In the genomic region with DNA sequence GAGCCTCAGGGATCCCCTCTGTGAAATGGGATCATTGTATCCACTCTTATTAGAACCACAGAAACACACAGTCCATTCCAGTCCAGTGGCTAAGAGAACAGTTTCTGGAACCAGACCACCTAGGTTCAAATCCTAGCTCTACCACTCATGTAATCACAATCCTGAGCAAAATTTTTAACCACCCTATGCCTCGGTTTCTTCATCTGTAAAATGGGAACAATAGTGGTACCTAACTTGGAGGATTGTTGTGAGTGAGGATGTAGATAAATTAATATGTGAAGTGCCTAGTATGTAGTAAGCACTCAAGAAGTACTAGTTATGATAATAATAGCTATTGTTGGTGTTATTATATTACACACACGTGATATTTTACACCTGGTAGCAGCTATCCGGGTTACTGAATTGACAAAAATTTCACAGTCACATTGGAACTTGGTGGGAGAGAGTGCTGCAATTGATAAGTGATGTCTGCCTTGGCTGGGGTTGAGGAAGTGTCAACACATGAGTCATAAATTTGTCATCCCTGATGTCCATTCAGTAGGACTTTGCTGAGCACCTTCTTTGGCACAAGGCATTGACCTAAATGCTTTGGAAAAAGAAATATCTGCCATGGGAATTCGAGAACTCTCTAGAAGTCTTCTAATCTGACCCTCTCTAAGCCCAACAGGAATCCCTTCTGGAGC, we compare ENCODE assay signal across 10 cellular contexts.
A peak's percentile ranks its signal among the peaks of the same experiment; 100 is the strongest.
DNase-seq lines count a peak whose midpoint lies in the region; ATAC-seq, FAIRE-seq and TF ChIP-seq lines count a peak whose summit lies in the region.
"Had no signal": no experiment of that assay in that cellular context is flagged by ENCODE, and none has a peak within 500 bp of the region (broad histone marks: within the 10 kb centered on the region; RNA-seq: fewer than 3 reads in every experiment).

No MANE protein-coding gene starts in this region.

- WGBS in psoas muscle, 3 donors: 53 to 73% (median 57%) methylated on average over 4 of the region's 4 CpGs
- WGBS in neuronal stem cell (ENCODE audit: extremely low coverage in 2 of 2, insufficient read length in 2 of 2, insufficient replicate concordance in 1 of 2), 2 donors: no CpG with 5 or more reads among the region's 4 CpGs

- no peak overlapping the region for H2BK120ac ChIP-seq in neuronal stem cell (ENCODE audit: low read depth, low read length)

- no peak overlapping the region for H3K4ac ChIP-seq in neuronal stem cell (ENCODE audit: low read length)

- H3K27me3 ChIP-seq in psoas muscle (ENCODE audit: insufficient read depth in 3 of 3, low read length in 2 of 3): no peaks in the 10 kb centered on the region
- H3K27me3 ChIP-seq in neuronal stem cell (ENCODE audit: control insufficient read depth in 3 of 3, insufficient read depth in 3 of 3, low read depth in 1 of 3, low read length in 3 of 3): no peaks in the 10 kb centered on the region

- no peak overlapping the region for H3K4me2 ChIP-seq in neuronal stem cell (ENCODE audit: insufficient read depth, low read length, poor library complexity, severe bottlenecking)

- DNase-seq in HFFc6 (peak; percentile 66), RCC 7860 (ENCODE audit: low spot score) (peak; percentile 73), epithelial cell of esophagus (ENCODE audit: low read depth) (peak; percentile 85), psoas muscle (no peak), activated T-cell treated with anti-CD3 and anti-CD28 coated beads for 4 hours (no peak), neuronal stem cell (ENCODE audit: low spot score) (no peak), retina (no peak)
- DNase-seq: NCI-H1436, Right ventricle myocardium superior had no signal

- H3K18ac ChIP-seq in neuronal stem cell (ENCODE audit: low read length): no peak overlapping the region

- intact Hi-C loops in psoas muscle (cut with DNase I): no loop called here

- H3K36me3 Mint-ChIP-seq in HFFc6 (ENCODE audit: low read depth): peaks cover 16% of the 10 kb centered on the region

- peaks cover 3% of the 10 kb centered on the region; the same call in 1 of the 2 replicates for H3K27me3 Mint-ChIP-seq in HFFc6 (ENCODE audit: insufficient read depth)

- H3K4me3 ChIP-seq in epithelial cell of esophagus (ENCODE audit: low read length) (no peak overlapping the region), psoas muscle (no peak overlapping the region), neuronal stem cell (ENCODE audit: low read length in 2 of 2) (no peak overlapping the region)

- H3K79me1 ChIP-seq in neuronal stem cell (ENCODE audit: low read depth, low read length): no peaks in the 10 kb centered on the region

- H3K4me1 ChIP-seq in psoas muscle (peaks cover 8% of the 10 kb centered on the region), neuronal stem cell (ENCODE audit: control insufficient read depth in 2 of 2, insufficient read depth in 1 of 2, low read depth in 1 of 2, low read length in 2 of 2) (peaks cover 13 to 33% of the 10 kb centered on the region in 2 donors)
- H3K4me1 ChIP-seq: parathyroid adenoma had no signal

- no peak overlapping the region for H4K8ac ChIP-seq in neuronal stem cell (ENCODE audit: low read depth, low read length)

- peak overlapping the region; percentile 67 for H3K27ac ChIP-seq in psoas muscle
- no peak overlapping the region for H3K27ac ChIP-seq in neuronal stem cell (replicated peaks; ENCODE audit: low read length)
- H3K27ac ChIP-seq: parathyroid adenoma had no signal

- ATAC-seq in psoas muscle: peak; percentile 85 to 91 (median 88)

- H3K9ac ChIP-seq in neuronal stem cell (ENCODE audit: low read depth, low read length, poor library complexity): no peak overlapping the region
- H3K9ac ChIP-seq: parathyroid adenoma had no signal

- no peak overlapping the region for H2AK5ac ChIP-seq in neuronal stem cell (ENCODE audit: low read depth, low read length)

- H3K27ac Mint-ChIP-seq in HFFc6: peak overlapping the region; percentile 89

- no peak overlapping the region for H4K91ac ChIP-seq in neuronal stem cell (ENCODE audit: low read depth, low read length, poor library complexity)

- H3K36me3 ChIP-seq in psoas muscle (ENCODE audit: insufficient read depth in 1 of 2, low read depth in 1 of 2): no peaks in the 10 kb centered on the region
- no peaks in the 10 kb centered on the region for H3K36me3 ChIP-seq in neuronal stem cell (replicated peaks in 1 of 2; ENCODE audit: control insufficient read depth in 2 of 2, insufficient read depth in 2 of 2, low read length in 2 of 2)

- peaks cover 73% of the 10 kb centered on the region for H3K4me1 Mint-ChIP-seq in HFFc6 (ENCODE audit: low read depth)

- no peak overlapping the region for H3K23ac ChIP-seq in neuronal stem cell (ENCODE audit: low read depth, low read length, poor library complexity)

- no peak overlapping the region for H2BK15ac ChIP-seq in neuronal stem cell (ENCODE audit: low read length)

- no peak overlapping the region for H2BK12ac ChIP-seq in neuronal stem cell (ENCODE audit: low read length)

- peak overlapping the region; percentile 65 for H3K4me3 Mint-ChIP-seq in HFFc6

- FAIRE-seq in RCC 7860 (lab: Jason Lieb, UNC): peak; percentile 88

- H3K14ac ChIP-seq in neuronal stem cell (ENCODE audit: low read length): no peak overlapping the region

- H3K9me3 Mint-ChIP-seq in HFFc6: no peaks in the 10 kb centered on the region

- no peak overlapping the region for H2BK5ac ChIP-seq in neuronal stem cell (ENCODE audit: low read length)

- H3K9me3 ChIP-seq in psoas muscle (no peaks in the 10 kb centered on the region), neuronal stem cell (replicated peaks in 1 of 2; ENCODE audit: control insufficient read depth in 2 of 2, insufficient read depth in 1 of 2, low read depth in 1 of 2, low read length in 2 of 2) (no peaks in the 10 kb centered on the region)

- no peak overlapping the region for H2AFZ ChIP-seq in neuronal stem cell (ENCODE audit: low read length)
- H2AFZ ChIP-seq: parathyroid adenoma had no signal

- no peak for TF ChIP-seq CTCF in HFFc6 (IDR thresholded peaks at IDR 0.05)
- TF ChIP-seq CTCF in epithelial cell of esophagus (IDR thresholded peaks at IDR 0.05; ENCODE audit: insufficient read depth, low read depth, low read length, missing control alignments): no peak
- TF ChIP-seq CTCF in psoas muscle (IDR thresholded peaks at IDR 0.05): no peak

Comparison
In these comparisons a context has a peak if more than half of its experiments do, and no peak if none do; other contexts are left out.
1. DNase-seq: peak in HFFc6 (single experiment), RCC 7860 (single experiment) and epithelial cell of esophagus (single experiment); none in psoas muscle (0 of 2), activated T-cell treated with anti-CD3 and anti-CD28 coated beads for 4 hours (single experiment), neuronal stem cell (single experiment) and retina (single experiment).